ENCODE assay signal across 24 cellular contexts in the genomic region with DNA sequence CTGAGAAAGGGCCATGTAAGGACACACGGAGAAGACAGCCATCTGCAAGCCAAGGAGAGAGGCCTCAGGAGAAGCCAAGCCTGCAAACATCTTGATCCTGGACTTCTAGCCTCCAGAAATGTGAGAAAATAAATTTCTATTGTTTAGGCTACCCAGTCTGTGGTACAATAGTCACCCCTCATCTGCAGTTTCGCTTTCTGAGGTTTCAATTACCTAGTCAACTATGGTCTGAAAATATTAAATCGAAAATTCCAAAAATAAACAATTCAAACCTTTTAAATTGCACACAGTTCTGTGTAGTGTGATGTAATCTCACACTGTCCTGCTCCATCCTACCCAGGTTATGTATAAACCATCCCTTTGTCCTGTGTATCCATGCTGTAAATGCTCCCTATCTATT.
"Had no signal": no experiment of that assay in that cellular context is flagged by ENCODE, and none has a peak within 500 bp of the region (broad histone marks: within the 10 kb centered on the region; RNA-seq: fewer than 3 reads in every experiment).

No MANE protein-coding gene starts in this region.

- H3K27me3 Mint-ChIP-seq: naive B cell had no signal

- H3K4me3 ChIP-seq: colonic mucosa, esophagus squamous epithelium, gastroesophageal sphincter, hepatocyte, lung, right atrium auricular region, sigmoid colon, skin epidermis, stomach, thoracic aorta, transverse colon had no signal

- DNase-seq: colonic mucosa; dermis blood vessel endothelial cell; esophagus squamous epithelium; foreskin fibroblast; kidney; left cardiac atrium; left ventricle myocardium superior; mesenchymal stem cell; midbrain; naive B cell; sigmoid colon; stimulated activated CD4-positive, alpha-beta T cell treated with anti-CD3 and anti-CD28 coated beads, Interleukin-2, amount 100 ng/mL, for 24 hours; stimulated activated CD4-positive, alpha-beta T cell treated with anti-CD3 and anti-CD28 coated beads, Interleukin-4, amount 100 ng/mL, for 4 hours; stimulated activated naive CD4-positive, alpha-beta T cell; stomach; substantia nigra; transverse colon had no signal

- H3K4me3 Mint-ChIP-seq: naive B cell had no signal

- ATAC-seq: gastroesophageal sphincter, left cardiac atrium, left ventricle myocardium superior had no signal

- H3K9me3 ChIP-seq: colonic mucosa, esophagus squamous epithelium, gastroesophageal sphincter, neutrophil, right atrium auricular region, sigmoid colon, stomach, thoracic aorta, transverse colon had no signal

- H3K27ac ChIP-seq: colonic mucosa, esophagus squamous epithelium, gastroesophageal sphincter, hepatocyte, neutrophil, right atrium auricular region, sigmoid colon, skin epidermis, stomach, thoracic aorta, transverse colon had no signal

- H2AFZ ChIP-seq: hepatocyte had no signal

- H3K27me3 ChIP-seq: colonic mucosa, esophagus squamous epithelium, gastroesophageal sphincter, hepatocyte, neutrophil, right atrium auricular region, sigmoid colon, stomach, transverse colon had no signal

- H3K4me2 ChIP-seq: hepatocyte had no signal

- H3K36me3 ChIP-seq: colonic mucosa, neutrophil, right atrium auricular region had no signal

- FAIRE-seq: kidney had no signal

- H3K4me1 ChIP-seq: colonic mucosa had no signal

- H3K9me3 Mint-ChIP-seq: naive B cell had no signal
